In genomic region chr14:102516531-102517411, GRCh38 we compare ENCODE assay signal across 1 cellular context.
TF ChIP-seq lines count a peak whose summit lies in the region.

No MANE protein-coding gene starts in this region.

TF ChIP-seq in HepG2, 621 proteins besides CTCF, POLR2A, EP300 and RAD21 (continued from another document and continues in another):
- TF ChIP-seq AFF4 (CRISPR knock-in tag; IDR thresholded peaks at IDR 0.05): no peak
- no peak for TF ChIP-seq EED (CRISPR knock-in tag; IDR thresholded peaks at IDR 0.05)
- TF ChIP-seq ZGPAT (CRISPR knock-in tag; IDR thresholded peaks at IDR 0.05): peak; percentile 65
- TF ChIP-seq GABPA (IDR thresholded peaks at IDR 0.05; ENCODE audit: low read depth, low read length): no peak
- no peak for TF ChIP-seq GABPA (CRISPR knock-in tag; IDR thresholded peaks at IDR 0.05; ENCODE audit: low read depth)
- TF ChIP-seq EEA1 (CRISPR knock-in tag; IDR thresholded peaks at IDR 0.05; ENCODE audit: borderline replicate concordance): no peak
- peak; percentile 25 for TF ChIP-seq U2AF1 (optimal IDR thresholded peaks at IDR 0.05; ENCODE audit: low read depth, low read length)
- TF ChIP-seq ZNF703 (CRISPR knock-in tag; IDR thresholded peaks at IDR 0.05; ENCODE audit: borderline replicate concordance): no peak
- TF ChIP-seq RFXANK (CRISPR knock-in tag; IDR thresholded peaks at IDR 0.05): no peak
- TF ChIP-seq SNRNP70 (IDR thresholded peaks at IDR 0.05; ENCODE audit: low read depth, low read length): no peak
- no peak for TF ChIP-seq ELF1 (CRISPR knock-in tag; IDR thresholded peaks at IDR 0.05)
- TF ChIP-seq ZKSCAN1 (IDR thresholded peaks at IDR 0.05; ENCODE audit: low read length): no peak
- peak; percentile 27; the same call in 1 of the 2 replicates for TF ChIP-seq ZNF609 (CRISPR knock-in tag; IDR thresholded peaks at IDR 0.05; ENCODE audit: borderline replicate concordance)
- no peak for TF ChIP-seq DDIT3 (CRISPR knock-in tag; IDR thresholded peaks at IDR 0.05)
- TF ChIP-seq ESRRA (CRISPR knock-in tag; IDR thresholded peaks at IDR 0.05; ENCODE audit: low read depth): peak; percentile 62
- no peak for TF ChIP-seq FOXP1 (IDR thresholded peaks at IDR 0.05)
- TF ChIP-seq FOXP1 (CRISPR knock-in tag; IDR thresholded peaks at IDR 0.05): no peak
- peak; percentile 80; the same call in 1 of the 2 replicates for TF ChIP-seq ZNF800 (CRISPR knock-in tag; IDR thresholded peaks at IDR 0.05)
- no peak for TF ChIP-seq CERS6 (CRISPR knock-in tag; IDR thresholded peaks at IDR 0.05)
- 0 out of 2 replicates have a peak, but pooled peaks have one; percentile 41 for TF ChIP-seq ZNF263 (CRISPR knock-in tag; IDR thresholded peaks at IDR 0.05)
- no peak for TF ChIP-seq TSC22D2 (CRISPR knock-in tag; IDR thresholded peaks at IDR 0.05; ENCODE audit: borderline replicate concordance)
- peak; percentile 41; the same call in 1 of the 2 replicates for TF ChIP-seq ETV5 (CRISPR knock-in tag; IDR thresholded peaks at IDR 0.05; ENCODE audit: borderline replicate concordance)
- TF ChIP-seq FOXO1 (CRISPR knock-in tag; IDR thresholded peaks at IDR 0.05): peak; percentile 24; the same call in 1 of the 2 replicates
- no peak for TF ChIP-seq ZFP62 (CRISPR knock-in tag; IDR thresholded peaks at IDR 0.05)
- no peak for TF ChIP-seq ZHX2 (IDR thresholded peaks at IDR 0.05; ENCODE audit: low read depth)
- 0 out of 2 replicates have a peak, but pooled peaks have one; percentile 15 for TF ChIP-seq ZHX2 (CRISPR knock-in tag; IDR thresholded peaks at IDR 0.05; ENCODE audit: borderline replicate concordance)
- TF ChIP-seq ZNF639 (CRISPR knock-in tag; conservative IDR thresholded peaks at IDR 0.05): no peak
- TF ChIP-seq ZNF496 (CRISPR knock-in tag; IDR thresholded peaks at IDR 0.05; ENCODE audit: insufficient replicate concordance): no peak
- no peak for TF ChIP-seq ZNF713 (CRISPR knock-in tag; IDR thresholded peaks at IDR 0.05)
- peak; percentile 49; the same call in 1 of the 2 replicates for TF ChIP-seq IRF9 (CRISPR knock-in tag; IDR thresholded peaks at IDR 0.05; ENCODE audit: borderline replicate concordance)
- TF ChIP-seq SIN3A (IDR thresholded peaks at IDR 0.05; ENCODE audit: borderline replicate concordance, low read depth, low read length): peak; percentile 39; the same call in 1 of the 2 replicates
- TF ChIP-seq ZNF124 (CRISPR knock-in tag; IDR thresholded peaks at IDR 0.05): 0 out of 2 replicates have a peak, but pooled peaks have one; percentile 33
- no peak for TF ChIP-seq AHR (CRISPR knock-in tag; IDR thresholded peaks at IDR 0.05)
- TF ChIP-seq ZNF773 (CRISPR knock-in tag; IDR thresholded peaks at IDR 0.05; ENCODE audit: borderline replicate concordance): peak; percentile 66; the same call in 1 of the 2 replicates
- no peak for TF ChIP-seq JUNB (CRISPR knock-in tag; IDR thresholded peaks at IDR 0.05; ENCODE audit: borderline replicate concordance)
- no peak for TF ChIP-seq IRX3 (CRISPR knock-in tag; IDR thresholded peaks at IDR 0.05; ENCODE audit: borderline replicate concordance, low read depth)
- no peak for TF ChIP-seq TAF15 (IDR thresholded peaks at IDR 0.05; ENCODE audit: low read depth, low read length, poor library complexity, severe bottlenecking)
- TF ChIP-seq ARNT (IDR thresholded peaks at IDR 0.05): no peak
